In the genomic region with DNA sequence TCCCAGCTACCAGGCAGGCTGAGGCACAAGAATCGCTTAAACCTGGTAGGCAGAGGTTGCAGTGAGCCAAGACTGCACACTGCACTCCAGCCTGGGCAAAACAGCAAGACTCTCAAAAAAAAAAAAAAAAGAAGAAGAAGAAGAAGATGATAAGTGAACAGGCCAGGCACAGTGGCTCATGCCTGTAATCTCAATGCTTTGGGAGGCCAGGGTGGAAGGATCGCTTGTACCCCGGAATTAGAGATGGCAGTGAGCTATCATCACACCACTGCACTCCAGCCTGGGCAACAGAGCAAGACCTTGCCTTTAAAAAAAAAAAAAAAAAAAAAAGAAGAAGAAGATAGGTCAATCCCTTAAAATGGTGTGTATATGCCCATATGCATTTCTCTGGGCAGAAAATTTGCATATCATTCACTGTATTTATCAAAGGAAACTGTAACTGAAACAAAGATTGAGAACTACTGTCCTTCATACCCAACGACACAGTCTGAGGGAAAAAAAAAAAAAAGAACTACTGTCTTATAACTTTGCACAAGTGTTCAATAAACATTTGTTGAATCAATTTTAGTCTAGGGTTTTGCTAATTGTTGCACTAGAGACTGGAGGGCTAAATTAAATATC, we compare ENCODE assay signal across 13 cellular contexts. TPM values are rescaled to one million over a fixed set of nuclear protein-coding genes. Genes with fewer than 3 reads are reported as not detected.
A peak's percentile ranks its signal among the peaks of the same experiment; 100 is the strongest.
DNase-seq lines count a peak whose midpoint lies in the region; ATAC-seq and TF ChIP-seq lines count a peak whose summit lies in the region.
"Had no signal": no experiment of that assay in that cellular context is flagged by ENCODE, and none has a peak within 500 bp of the region (broad histone marks: within the 10 kb centered on the region; RNA-seq: fewer than 3 reads in every experiment).

No MANE protein-coding gene starts in this region.

- peak overlapping the region; percentile 80 for H3K4me3 Mint-ChIP-seq in T-helper 1 cell treated with Interleukin-12 subunit alpha and Interleukin-12 subunit beta and Interleukin-4 antibody, amounts not matched to agents 30 μg/mL and 1 μg/mL, for 36 hours
- H3K4me3 Mint-ChIP-seq in GM23338 (no peak overlapping the region), nephron progenitor cell (peak overlapping the region; percentile 95)
- H3K4me3 Mint-ChIP-seq in activated CD8-positive, alpha-beta T cell treated with anti-CD3 and anti-CD28 coated beads for 36 hours: peak overlapping the region; percentile 91

- 0 out of 2 replicates have a peak, but pooled peaks cover 6% of the 10 kb centered on the region for H3K9me2 ChIP-seq in GM23338 (ENCODE audit: insufficient read depth)

- no peaks in the 10 kb centered on the region for H3K36me3 ChIP-seq in GM23338 (ENCODE audit: insufficient read depth)
- H3K36me3 ChIP-seq: stomach had no signal

- H2AFZ ChIP-seq in GM23338: no peak overlapping the region

- no peaks in the 10 kb centered on the region for H3K27me3 Mint-ChIP-seq in T-helper 1 cell treated with Interleukin-12 subunit alpha and Interleukin-12 subunit beta and Interleukin-4 antibody, amounts not matched to agents 30 μg/mL and 1 μg/mL, for 36 hours (ENCODE audit: low read depth)
- H3K27me3 Mint-ChIP-seq in GM23338 (ENCODE audit: insufficient read depth, low read depth, poor library complexity) (peaks cover 14% of the 10 kb centered on the region), nephron progenitor cell (ENCODE audit: low read depth, poor library complexity) (peaks cover 12% of the 10 kb centered on the region)
- no peaks in the 10 kb centered on the region for H3K27me3 Mint-ChIP-seq in activated CD8-positive, alpha-beta T cell treated with anti-CD3 and anti-CD28 coated beads for 36 hours

- no peaks in the 10 kb centered on the region for H3K9me3 Mint-ChIP-seq in T-helper 1 cell treated with Interleukin-12 subunit alpha and Interleukin-12 subunit beta and Interleukin-4 antibody, amounts not matched to agents 30 μg/mL and 1 μg/mL, for 36 hours
- H3K9me3 Mint-ChIP-seq in GM23338 (no peaks in the 10 kb centered on the region; the same call in 1 of the 3 replicates), nephron progenitor cell (peaks cover 8% of the 10 kb centered on the region)
- H3K9me3 Mint-ChIP-seq in activated CD8-positive, alpha-beta T cell treated with anti-CD3 and anti-CD28 coated beads for 36 hours: no peaks in the 10 kb centered on the region

- peaks cover 10% of the 10 kb centered on the region for H3K4me1 ChIP-seq in GM23338 (ENCODE audit: insufficient read depth)

- POLR2A ChIA-PET in activated CD8-positive, alpha-beta T cell treated with anti-CD3 and anti-CD28 coated beads for 36 hours (lab: Charles Lee): interaction anchor here (1.2 to 6.3 kb wide), 4 partner anchors 11 to 181 kb away, joined by 3 to 87 read pairs (median 18); a partner anchor contains a TSS

- peaks cover 72% of the 10 kb centered on the region for H3K79me2 ChIP-seq in GM23338 (replicated peaks; ENCODE audit: insufficient read depth)

- peak overlapping the region; percentile 79 for H3K27ac Mint-ChIP-seq in T-helper 1 cell treated with Interleukin-12 subunit alpha and Interleukin-12 subunit beta and Interleukin-4 antibody, amounts not matched to agents 30 μg/mL and 1 μg/mL, for 36 hours
- no peak overlapping the region for H3K27ac Mint-ChIP-seq in GM23338
- H3K27ac Mint-ChIP-seq in activated CD8-positive, alpha-beta T cell treated with anti-CD3 and anti-CD28 coated beads for 36 hours: peak overlapping the region; percentile 87
- H3K27ac Mint-ChIP-seq in nephron progenitor cell: no peak overlapping the region

- no peak for DNase-seq in T-helper 1 cell
- DNase-seq in GM23338 (ENCODE audit: low spot score): no peak
- DNase-seq in activated CD8-positive, alpha-beta T cell treated with anti-CD3 and anti-CD28 coated beads for 36 hours: no peak
- DNase-seq in nephron progenitor cell: no peak
- DNase-seq in HUDEP-2 (lab: John Stamatoyannopoulos, UW; ENCODE audit: unreplicated experiment in 76 of 76): no peak
- no peak for DNase-seq in HK-2 (ENCODE audit: unreplicated experiment)
- no peak for DNase-seq in HCEC 1CT
- DNase-seq: activated CD4-positive, alpha-beta T cell treated with anti-CD3 and anti-CD28 coated beads for 1 hour; NCI-H2171; stomach had no signal

- no peak overlapping the region for H3K27ac ChIP-seq in GM23338 (ENCODE audit: low read depth)
- H3K27ac ChIP-seq: 22Rv1 had no signal

- CTCF ChIA-PET in activated CD8-positive, alpha-beta T cell treated with anti-CD3 and anti-CD28 coated beads for 36 hours (lab: Charles Lee): interaction anchor here (2.8 kb wide), 1 partner anchor 9 kb away, joined by 12 read pairs; no protein-coding TSS in a partner anchor

- H3K36me3 Mint-ChIP-seq in T-helper 1 cell treated with Interleukin-12 subunit alpha and Interleukin-12 subunit beta and Interleukin-4 antibody, amounts not matched to agents 30 μg/mL and 1 μg/mL, for 36 hours (ENCODE audit: low read depth): peaks cover 22% of the 10 kb centered on the region
- no peaks in the 10 kb centered on the region; the same call in 2 of the 3 replicates for H3K36me3 Mint-ChIP-seq in GM23338 (ENCODE audit: low read depth)
- peaks cover 32% of the 10 kb centered on the region for H3K36me3 Mint-ChIP-seq in activated CD8-positive, alpha-beta T cell treated with anti-CD3 and anti-CD28 coated beads for 36 hours (ENCODE audit: low read depth)
- peaks cover 25% of the 10 kb centered on the region for H3K36me3 Mint-ChIP-seq in nephron progenitor cell (ENCODE audit: low read depth)

- intact Hi-C loops in activated CD8-positive, alpha-beta T cell treated with anti-CD3 and anti-CD28 coated beads for 36 hours (cut with micrococcal nuclease): no loop called here

- 0 out of 2 replicates have a peak overlapping the region, but pooled peaks have one; percentile 44 for H3K4me2 ChIP-seq in GM23338

- 0 out of 2 replicates have a peak, but pooled peaks cover 5% of the 10 kb centered on the region for H3F3A ChIP-seq in GM23338 (replicated peaks; ENCODE audit: low read depth)

- H3K4me1 Mint-ChIP-seq in T-helper 1 cell treated with Interleukin-12 subunit alpha and Interleukin-12 subunit beta and Interleukin-4 antibody, amounts not matched to agents 30 μg/mL and 1 μg/mL, for 36 hours (ENCODE audit: low read depth): peaks cover 25% of the 10 kb centered on the region
- H3K4me1 Mint-ChIP-seq in GM23338 (peaks cover 9% of the 10 kb centered on the region; the same call in 2 of the 3 replicates), nephron progenitor cell (peaks cover 22% of the 10 kb centered on the region)
- peaks cover 30% of the 10 kb centered on the region for H3K4me1 Mint-ChIP-seq in activated CD8-positive, alpha-beta T cell treated with anti-CD3 and anti-CD28 coated beads for 36 hours (ENCODE audit: low read depth)

- TF ChIP-seq CTCF in GM23338 (conservative IDR thresholded peaks at IDR 0.05; ENCODE audit: low read depth in 2 of 2): no peak
- TF ChIP-seq CTCF in activated CD8-positive, alpha-beta T cell treated with anti-CD3 and anti-CD28 coated beads for 36 hours (IDR thresholded peaks at IDR 0.05): no peak
- no peak for TF ChIP-seq CTCF in nephron progenitor cell (IDR thresholded peaks at IDR 0.05)

- no peak overlapping the region for H3K4me3 ChIP-seq in GM23338

- H4K20me1 ChIP-seq in GM23338 (replicated peaks; ENCODE audit: insufficient read depth): peaks cover 24% of the 10 kb centered on the region

- ATAC-seq in GM23338: no peak
- ATAC-seq in activated CD8-positive, alpha-beta T cell treated with anti-CD3 and anti-CD28 coated beads for 36 hours: peak; percentile 29

- peaks cover 11% of the 10 kb centered on the region; the same call in 1 of the 2 replicates for H3K27me3 ChIP-seq in GM23338 (ENCODE audit: insufficient read depth)
- H3K27me3 ChIP-seq: stomach had no signal

TF ChIP-seq in GM23338, 12 proteins besides CTCF, POLR2A, EP300 and RAD21 (continues in another document):
- TF ChIP-seq EZH2 (IDR thresholded peaks at IDR 0.05; ENCODE audit: low read depth, unreplicated experiment) (no peak), ZNF114 (CRISPR knock-in tag; IDR thresholded peaks at IDR 0.05) (no peak)

RNA-seq across cellular contexts. Expression of a gene that starts 2.3 kb away (rescaled TPM):
- 70.5 and 75.8 TPM in 2 replicates for total RNA-seq in GM23338 (2014; rRNA removed; shearing (Covaris generic))
- 194 and 228 TPM in 2 replicates for polyA plus RNA-seq in GM23338 (2016; fragmentation: Nextera tagmentation; extraction: Ambion mirVana)
- 100 to 1,000 TPM; 108 to 114 TPM for total RNA-seq in activated CD8-positive, alpha-beta T cell treated with anti-CD3 and anti-CD28 coated beads for 36 hours

RNA-seq across cellular contexts. Expression of a gene that starts 42.8 kb away (rescaled TPM):
- 0.03 TPM in 1 of 2 replicates, not detected in the other for total RNA-seq in GM23338 (2014; rRNA removed; shearing (Covaris generic))
- polyA plus RNA-seq in GM23338 (2016; fragmentation: Nextera tagmentation; extraction: Ambion mirVana): 0.19 and 0.21 TPM in 2 replicates
- total RNA-seq in activated CD8-positive, alpha-beta T cell treated with anti-CD3 and anti-CD28 coated beads for 36 hours: not detected
- total RNA-seq: Daoy had no signal

Comparison
In these comparisons a context has a peak if more than half of its experiments do, and no peak if none do; other contexts are left out.
1. H3K27ac Mint-ChIP-seq: peak in T-helper 1 cell treated with Interleukin-12 subunit alpha and Interleukin-12 subunit beta and Interleukin-4 antibody, amounts not matched to agents 30 μg/mL and 1 μg/mL, for 36 hours (single experiment) and activated CD8-positive, alpha-beta T cell treated with anti-CD3 and anti-CD28 coated beads for 36 hours (single experiment); none in GM23338 (single experiment) and nephron progenitor cell (single experiment).